In genomic region chr6:156842598-156843250, GRCh38 we compare ENCODE assay signal across 21 cellular contexts.
DNase-seq lines count a peak whose midpoint lies in the region; TF ChIP-seq lines count a peak whose summit lies in the region.
"Had no signal": no experiment of that assay in that cellular context is flagged by ENCODE, and none has a peak within 500 bp of the region (broad histone marks: within the 10 kb centered on the region; RNA-seq: fewer than 3 reads in every experiment).

No MANE protein-coding gene starts in this region.

- peaks cover 9% of the 10 kb centered on the region for H3K36me3 Mint-ChIP-seq in progenitor cell of endocrine pancreas (ENCODE audit: insufficient read depth)
- H3K36me3 Mint-ChIP-seq in CD4-positive, alpha-beta memory T cell, result peaks cover 5 to 8% of the 10 kb centered on the region in 2 donors

- no peaks in the 10 kb centered on the region for H3K9me3 ChIP-seq in neuronal stem cell (replicated peaks in 1 of 2; ENCODE audit: control insufficient read depth in 2 of 2, insufficient read depth in 1 of 2, low read depth in 1 of 2, low read length in 2 of 2)
- H3K9me3 ChIP-seq in CD4-positive, alpha-beta memory T cell (ENCODE audit: control insufficient read depth in 1 of 2, low read length in 2 of 2), result no peaks in the 10 kb centered on the region
- H3K9me3 ChIP-seq: ascending aorta, testis had no signal

- no peak overlapping the region for H2AK5ac ChIP-seq in neuronal stem cell (ENCODE audit: low read depth, low read length)

- peak; percentile 38 for DNase-seq in GF-D8 (lab: John Stamatoyannopoulos, UW)
- DNase-seq in NCI-H2029 (lab: John Stamatoyannopoulos, UW), result peak; percentile 21
- peak; percentile 46 for DNase-seq in fibroblast of pulmonary artery (ENCODE audit: low read depth)
- DNase-seq in progenitor cell of endocrine pancreas (ENCODE audit: low spot score, unreplicated experiment), result no peak
- no peak for DNase-seq in NK-92 treated with Interleukin-12 subunit alpha and Interleukin-12 subunit beta, amount 100 ng/mL, for 24 hours (lab: John Stamatoyannopoulos, UW)
- DNase-seq in neuronal stem cell (ENCODE audit: low spot score), result no peak
- DNase-seq in CD4-positive, alpha-beta memory T cell, result no peak
- DNase-seq: activated CD4-positive, CD25-positive, alpha-beta regulatory T cell; activated naive CD4-positive, alpha-beta T cell treated with anti-CD3 and anti-CD28 coated beads, Interleukin-2, amount 50 U/mL, for 16 hours; activated T-cell treated with anti-CD3 and anti-CD28 coated beads, Interleukin-2, amount 50 U/mL, for 4 hours; COR-L47; hypothalamus; KG1; NCI-H1105 treated with DMSO at 0.1 percent for 48 hours; NCI-H69; OCI-M1; retina; SHP77 treated with DMSO at 0.1 percent for 48 hours; testis had no signal

- no peak overlapping the region for H3K4me3 Mint-ChIP-seq in progenitor cell of endocrine pancreas (ENCODE audit: low read depth)
- no peak overlapping the region for H3K4me3 Mint-ChIP-seq in CD4-positive, alpha-beta memory T cell
- H3K4me3 Mint-ChIP-seq: activated T-cell treated with anti-CD3 and anti-CD28 coated beads, Interleukin-2, amount 50 U/mL, for 4 hours; mesothelial cell of epicardium had no signal

- H3K23ac ChIP-seq in neuronal stem cell (ENCODE audit: low read depth, low read length, poor library complexity), result no peak overlapping the region

- H3K4me1 ChIP-seq in neuronal stem cell (ENCODE audit: control insufficient read depth in 2 of 2, insufficient read depth in 1 of 2, low read depth in 1 of 2, low read length in 2 of 2), result peaks cover 8 to 14% of the 10 kb centered on the region in 2 donors
- peaks cover 71% of the 10 kb centered on the region for H3K4me1 ChIP-seq in CD4-positive, alpha-beta memory T cell (ENCODE audit: insufficient read depth, low read length)

- no peak overlapping the region for H4K8ac ChIP-seq in neuronal stem cell (ENCODE audit: low read depth, low read length)

- H3K18ac ChIP-seq in neuronal stem cell (ENCODE audit: low read length), result no peak overlapping the region

- peak overlapping the region; percentile 11 for H3K27ac Mint-ChIP-seq in progenitor cell of endocrine pancreas
- H3K27ac Mint-ChIP-seq in CD4-positive, alpha-beta memory T cell, result peak overlapping the region in 1 of 7 donors; percentile 8

- CTCF ChIA-PET in CD4-positive, alpha-beta memory T cell (lab: Charles Lee; ENCODE audit: partially characterized antibody), result no interaction called here

- H3K27me3 ChIP-seq in neuronal stem cell (ENCODE audit: control insufficient read depth in 3 of 3, insufficient read depth in 3 of 3, low read depth in 1 of 3, low read length in 3 of 3), result no peaks in the 10 kb centered on the region
- H3K27me3 ChIP-seq in CD4-positive, alpha-beta memory T cell (ENCODE audit: insufficient read depth, low read length), result no peaks in the 10 kb centered on the region
- H3K27me3 ChIP-seq: ascending aorta, testis had no signal

- H3K27me3 Mint-ChIP-seq in progenitor cell of endocrine pancreas, result no peaks in the 10 kb centered on the region
- no peaks in the 10 kb centered on the region for H3K27me3 Mint-ChIP-seq in CD4-positive, alpha-beta memory T cell

- POLR2A ChIA-PET in CD4-positive, alpha-beta memory T cell (lab: Charles Lee; ENCODE audit: partially characterized antibody), result no interaction called here

- no peaks in the 10 kb centered on the region for H3K9me3 Mint-ChIP-seq in progenitor cell of endocrine pancreas (ENCODE audit: low read depth)
- no peaks in the 10 kb centered on the region for H3K9me3 Mint-ChIP-seq in CD4-positive, alpha-beta memory T cell
- H3K9me3 Mint-ChIP-seq: activated T-cell treated with anti-CD3 and anti-CD28 coated beads, Interleukin-2, amount 50 U/mL, for 4 hours; mesothelial cell of epicardium had no signal

- H3K4me1 Mint-ChIP-seq in progenitor cell of endocrine pancreas (ENCODE audit: low read depth), result peaks cover 40% of the 10 kb centered on the region
- H3K4me1 Mint-ChIP-seq in CD4-positive, alpha-beta memory T cell, result peaks cover 69 to 95% (median 85%) of the 10 kb centered on the region in 4 donors

- no CpG with 5 or more reads among the region's 3 CpGs for WGBS in neuronal stem cell (ENCODE audit: extremely low coverage in 2 of 2, insufficient read length in 2 of 2, insufficient replicate concordance in 1 of 2), 2 donors

- no peak overlapping the region for H3K4me2 ChIP-seq in neuronal stem cell (ENCODE audit: insufficient read depth, low read length, poor library complexity, severe bottlenecking)

- no peaks in the 10 kb centered on the region for H3K79me1 ChIP-seq in neuronal stem cell (ENCODE audit: low read depth, low read length)

- no peak overlapping the region for H3K14ac ChIP-seq in neuronal stem cell (ENCODE audit: low read length)

- no peak overlapping the region for H3K9ac ChIP-seq in neuronal stem cell (ENCODE audit: low read depth, low read length, poor library complexity)

- no peak overlapping the region for H2BK12ac ChIP-seq in neuronal stem cell (ENCODE audit: low read length)

- H3K4ac ChIP-seq in neuronal stem cell (ENCODE audit: low read length), result no peak overlapping the region

- no peak overlapping the region for H2BK5ac ChIP-seq in neuronal stem cell (ENCODE audit: low read length)

- no peak overlapping the region for H2AFZ ChIP-seq in neuronal stem cell (ENCODE audit: low read length)

- H2BK120ac ChIP-seq in neuronal stem cell (ENCODE audit: low read depth, low read length), result no peak overlapping the region

- no peak overlapping the region for H2BK15ac ChIP-seq in neuronal stem cell (ENCODE audit: low read length)

- TF ChIP-seq CTCF in fibroblast of pulmonary artery (IDR thresholded peaks at IDR 0.05; ENCODE audit: low read length, missing control alignments), result no peak
- no peak for TF ChIP-seq CTCF in progenitor cell of endocrine pancreas (IDR thresholded peaks at IDR 0.05; ENCODE audit: unreplicated experiment)

- H3K36me3 ChIP-seq in neuronal stem cell (replicated peaks in 1 of 2; ENCODE audit: control insufficient read depth in 2 of 2, insufficient read depth in 2 of 2, low read length in 2 of 2), result peaks cover 0 to 3% of the 10 kb centered on the region in 2 donors
- H3K36me3 ChIP-seq in CD4-positive, alpha-beta memory T cell (ENCODE audit: insufficient read depth, low read length), result no peaks in the 10 kb centered on the region
- H3K36me3 ChIP-seq: ascending aorta had no signal

- no peak overlapping the region for H3K4me3 ChIP-seq in fibroblast of pulmonary artery (replicated peaks; ENCODE audit: low read depth, low read length)
- no peak overlapping the region for H3K4me3 ChIP-seq in neuronal stem cell (ENCODE audit: low read length in 2 of 2)
- H3K4me3 ChIP-seq in CD4-positive, alpha-beta memory T cell (ENCODE audit: low read length in 2 of 2), result no peak overlapping the region
- H3K4me3 ChIP-seq: ascending aorta, testis had no signal

- H4K91ac ChIP-seq in neuronal stem cell (ENCODE audit: low read depth, low read length, poor library complexity), result no peak overlapping the region

- no peak overlapping the region for H3K27ac ChIP-seq in neuronal stem cell (replicated peaks; ENCODE audit: low read length)
- H3K27ac ChIP-seq in CD4-positive, alpha-beta memory T cell (ENCODE audit: low read depth, low read length), result no peak overlapping the region
- H3K27ac ChIP-seq: ascending aorta, testis had no signal

- intact Hi-C loops in CD4-positive, alpha-beta memory T cell (cut with micrococcal nuclease), result no loop called here

Comparison
In these comparisons a context has a peak if more than half of its experiments do, and no peak if none do; other contexts are left out.
1. DNase-seq: peak in GF-D8 (single experiment), NCI-H2029 (single experiment) and fibroblast of pulmonary artery (single experiment); none in progenitor cell of endocrine pancreas (single experiment), NK-92 treated with Interleukin-12 subunit alpha and Interleukin-12 subunit beta, amount 100 ng/mL, for 24 hours (single experiment), neuronal stem cell (single experiment) and CD4-positive, alpha-beta memory T cell (0 of 5).